ENCODE assay signal across 29 cellular contexts in the genomic region with DNA sequence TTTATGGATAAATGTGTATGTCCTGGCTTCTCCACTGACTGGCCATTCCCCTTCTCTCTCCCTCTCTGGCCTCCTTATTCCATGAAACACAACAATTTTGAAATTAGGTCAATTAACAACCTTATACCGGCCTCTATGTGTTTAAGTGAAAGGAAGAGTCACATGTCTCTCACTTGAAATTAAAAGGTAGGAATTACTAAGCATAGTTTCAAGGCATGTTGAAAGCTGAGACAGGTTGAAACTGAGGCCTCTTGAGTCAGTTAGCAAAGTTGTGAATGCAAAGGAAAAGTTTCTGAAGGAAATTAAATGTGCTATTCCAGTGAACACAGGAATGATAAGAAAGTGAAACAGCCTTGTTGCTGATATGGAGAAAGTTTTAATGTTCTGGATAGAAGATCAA.
"Had no signal": no experiment of that assay in that cellular context is flagged by ENCODE, and none has a peak within 500 bp of the region (broad histone marks: within the 10 kb centered on the region; RNA-seq: fewer than 3 reads in every experiment).

No MANE protein-coding gene starts in this region.

- H3K9me3 Mint-ChIP-seq: activated CD8-positive, alpha-beta T cell treated with anti-CD3 and anti-CD28 coated beads for 36 hours; activated T-cell treated with anti-CD3 and anti-CD28 coated beads, Interleukin-2, amount 50 U/mL, for 4 hours; dendritic cell treated with granulocyte-macrophage colony-stimulating factor and Interleukin-4, amounts not matched to agents 40 ng/mL and 50 ng/mL, for 4 days; endodermal cell had no signal

- H3K9me3 ChIP-seq: colonic mucosa, esophagus muscularis mucosa, gastroesophageal sphincter had no signal

- FAIRE-seq: astrocyte had no signal

- H3K36me3 ChIP-seq: brain microvascular endothelial cell, colonic mucosa, esophagus muscularis mucosa, gastroesophageal sphincter had no signal

- DNase-seq: activated CD4-positive, alpha-beta T cell treated with anti-CD3 and anti-CD28 coated beads for 4 hours; activated CD4-positive, alpha-beta T cell treated with anti-CD3 and anti-CD28 coated beads, Interleukin-2, amount 50 U/mL, for 1 hour; activated CD4-positive, alpha-beta T cell treated with anti-CD3 and anti-CD28 coated beads, Interleukin-2, amount 50 U/mL, for 48 hours; activated CD4-positive, CD25-positive, alpha-beta regulatory T cell; activated CD4-positive, CD25-positive, alpha-beta regulatory T cell treated with anti-CD3 and anti-CD28 coated beads, Interleukin-2, amount 50 U/mL, for 72 hours; activated CD8-positive, alpha-beta memory T cell treated with anti-CD3 and anti-CD28 coated beads for 24 hours; activated CD8-positive, alpha-beta T cell treated with anti-CD3 and anti-CD28 coated beads for 36 hours; activated effector memory CD4-positive, alpha-beta T cell treated with Interleukin-2 at 50 U/mL for 16 hours; activated gamma-delta T cell treated with Interleukin-2 at 50 U/mL for 16 hours; activated naive CD4-positive, alpha-beta T cell treated with anti-CD3 and anti-CD28 coated beads, Interleukin-2, amount 50 U/mL, for 16 hours; activated naive CD4-positive, alpha-beta T cell treated with Interleukin-2 at 50 U/mL for 16 hours; activated T-cell treated with anti-CD3 and anti-CD28 coated beads, Interleukin-2, amount 50 U/mL, for 4 hours; amniotic stem cell; anterior cingulate cortex; brain microvascular endothelial cell; central memory CD4-positive, alpha-beta T cell; cerebellar nuclear complex; colonic mucosa; dorsolateral prefrontal cortex; effector memory CD4-positive, alpha-beta T cell; endodermal cell; erythroblast; hippocampal formation; T-helper 2 cell had no signal

- H3K27me3 ChIP-seq: brain microvascular endothelial cell, colonic mucosa, dorsolateral prefrontal cortex, esophagus muscularis mucosa, gastroesophageal sphincter had no signal

- H3K4me1 ChIP-seq: colonic mucosa had no signal

- H3K27ac ChIP-seq: brain microvascular endothelial cell, colonic mucosa, dorsolateral prefrontal cortex, esophagus muscularis mucosa, gastroesophageal sphincter had no signal

- H3K36me3 Mint-ChIP-seq: activated naive CD8-positive, alpha-beta T cell had no signal

- H3K4me3 Mint-ChIP-seq: activated CD8-positive, alpha-beta T cell treated with anti-CD3 and anti-CD28 coated beads for 36 hours; activated naive CD8-positive, alpha-beta T cell; activated T-cell treated with anti-CD3 and anti-CD28 coated beads, Interleukin-2, amount 50 U/mL, for 4 hours; dendritic cell treated with granulocyte-macrophage colony-stimulating factor and Interleukin-4, amounts not matched to agents 40 ng/mL and 50 ng/mL, for 4 days; endodermal cell had no signal

- ATAC-seq: activated CD8-positive, alpha-beta T cell treated with anti-CD3 and anti-CD28 coated beads for 36 hours; gastroesophageal sphincter had no signal

- H3K4me3 ChIP-seq: colonic mucosa, dorsolateral prefrontal cortex, esophagus muscularis mucosa, gastroesophageal sphincter had no signal

- H3K27ac Mint-ChIP-seq: activated CD8-positive, alpha-beta T cell treated with anti-CD3 and anti-CD28 coated beads for 36 hours; activated naive CD8-positive, alpha-beta T cell; dendritic cell treated with granulocyte-macrophage colony-stimulating factor and Interleukin-4, amounts not matched to agents 40 ng/mL and 50 ng/mL, for 4 days; endodermal cell had no signal
